9 cellular contexts compared by ENCODE assay signal in genomic region chr1:30801826-30802198, GRCh38. TPM values are rescaled to one million over a fixed set of nuclear protein-coding genes. Genes with fewer than 3 reads are reported as not detected.
DNase-seq lines count a peak whose midpoint lies in the region; ATAC-seq and TF ChIP-seq lines count a peak whose summit lies in the region.
"Had no signal": no experiment of that assay in that cellular context is flagged by ENCODE, and none has a peak within 500 bp of the region (broad histone marks: within the 10 kb centered on the region; RNA-seq: fewer than 3 reads in every experiment).

No MANE protein-coding gene starts in this region.

- H3K9ac ChIP-seq in parathyroid adenoma: no peak overlapping the region

- H3K4me1 ChIP-seq in parathyroid adenoma: peaks cover 6% of the 10 kb centered on the region
- H3K4me1 ChIP-seq in upper lobe of left lung: peaks cover 28 to 33% (median 30%) of the 10 kb centered on the region in 4 donors

- H3K4me3 ChIP-seq in parathyroid adenoma (ENCODE audit: low read depth, low read length) (no peak overlapping the region), upper lobe of left lung (no peak overlapping the region)

- intact Hi-C loops in head of caudate nucleus (cut with DNase I): loop anchor here (1.0 kb wide), 1 partner anchor 109 kb away; no protein-coding TSS in a partner anchor

- peak overlapping the region; percentile 42 for H2AFZ ChIP-seq in parathyroid adenoma

- DNase-seq in DMS79 treated with DMSO at 0.1 percent for 48 hours (lab: John Stamatoyannopoulos, UW) (peak; percentile 87), LoVo (ENCODE audit: low spot score) (peak; percentile 70), SKM-1 (lab: John Stamatoyannopoulos, UW; ENCODE audit: unreplicated experiment) (peak; percentile 47), head of caudate nucleus (peak; percentile 76 to 98 (median 92)), upper lobe of left lung (peak; percentile 85 to 91)
- peak; percentile 84 for DNase-seq in activated naive CD4-positive, alpha-beta T cell treated with anti-CD3 and anti-CD28 coated beads, Interleukin-2, amount 10 ng/mL, durations not matched to agents 7 days and 5 days

- no peak for TF ChIP-seq EP300 in upper lobe of left lung (IDR thresholded peaks at IDR 0.05)

- H3K9me3 ChIP-seq in parathyroid adenoma (ENCODE audit: control insufficient read depth, low read length) (no peaks in the 10 kb centered on the region), upper lobe of left lung (no peaks in the 10 kb centered on the region)

- H3K27ac Mint-ChIP-seq in activated naive CD4-positive, alpha-beta T cell treated with anti-CD3 and anti-CD28 coated beads, Interleukin-2, amount 10 ng/mL, durations not matched to agents 7 days and 5 days: no peak overlapping the region
- H3K27ac Mint-ChIP-seq: activated naive CD4-positive, alpha-beta T cell treated with anti-CD3 and anti-CD28 coated beads, Interleukin-2, amount 50 U/mL, for 24 hours had no signal

- TF ChIP-seq CTCF in parathyroid adenoma (IDR thresholded peaks at IDR 0.05): peak; percentile 90
- TF ChIP-seq CTCF in upper lobe of left lung (IDR thresholded peaks at IDR 0.05): peak; percentile 87 to 94 (median 92)

- ATAC-seq in upper lobe of left lung (ENCODE audit: low FRiP score in 2 of 2) (peak; percentile 58 to 82), GM18867 (IDR thresholded peaks at IDR 0.05; ENCODE audit: unreplicated experiment) (no peak)

- H3K4me3 Mint-ChIP-seq in activated naive CD4-positive, alpha-beta T cell treated with anti-CD3 and anti-CD28 coated beads, Interleukin-2, amount 10 ng/mL, durations not matched to agents 7 days and 5 days: no peak overlapping the region
- H3K4me3 Mint-ChIP-seq: activated naive CD4-positive, alpha-beta T cell treated with anti-CD3 and anti-CD28 coated beads, Interleukin-2, amount 50 U/mL, for 24 hours had no signal

- H3K27me3 ChIP-seq in parathyroid adenoma (ENCODE audit: control insufficient read depth, insufficient read depth, low read length) (no peaks in the 10 kb centered on the region), upper lobe of left lung (no peaks in the 10 kb centered on the region)

- 5 to 6% methylated on average over 18 of the region's 18 CpGs for WGBS in upper lobe of left lung, 2 donors

- H3K9me3 Mint-ChIP-seq in activated naive CD4-positive, alpha-beta T cell treated with anti-CD3 and anti-CD28 coated beads, Interleukin-2, amount 10 ng/mL, durations not matched to agents 7 days and 5 days: no peaks in the 10 kb centered on the region
- H3K9me3 Mint-ChIP-seq: activated naive CD4-positive, alpha-beta T cell treated with anti-CD3 and anti-CD28 coated beads, Interleukin-2, amount 50 U/mL, for 24 hours had no signal

- H3K27ac ChIP-seq in parathyroid adenoma (no peak overlapping the region), upper lobe of left lung (no peak overlapping the region)

- H3K79me2 ChIP-seq in parathyroid adenoma: no peaks in the 10 kb centered on the region

- peak overlapping the region; percentile 61 for H3K4me2 ChIP-seq in parathyroid adenoma (ENCODE audit: low read length)

- peaks cover 2% of the 10 kb centered on the region for H3K4me1 Mint-ChIP-seq in activated naive CD4-positive, alpha-beta T cell treated with anti-CD3 and anti-CD28 coated beads, Interleukin-2, amount 10 ng/mL, durations not matched to agents 7 days and 5 days

- peaks cover 57% of the 10 kb centered on the region for H3K27me3 Mint-ChIP-seq in activated naive CD4-positive, alpha-beta T cell treated with anti-CD3 and anti-CD28 coated beads, Interleukin-2, amount 10 ng/mL, durations not matched to agents 7 days and 5 days

- no peaks in the 10 kb centered on the region for H3K36me3 Mint-ChIP-seq in activated naive CD4-positive, alpha-beta T cell treated with anti-CD3 and anti-CD28 coated beads, Interleukin-2, amount 10 ng/mL, durations not matched to agents 7 days and 5 days
- H3K36me3 Mint-ChIP-seq: activated naive CD4-positive, alpha-beta T cell treated with anti-CD3 and anti-CD28 coated beads, Interleukin-2, amount 50 U/mL, for 24 hours had no signal

- TF ChIP-seq POLR2A in upper lobe of left lung (IDR thresholded peaks at IDR 0.05): peak in 1 of 4 donors; percentile 39

- CTCF ChIA-PET in activated naive CD4-positive, alpha-beta T cell treated with anti-CD3 and anti-CD28 coated beads, Interleukin-2, amount 10 ng/mL, durations not matched to agents 7 days and 5 days (lab: Charles Lee): interaction anchor here (0.6 to 6.5 kb wide), 30 partner anchors 8 to 621 kb away, joined by 3 to 150 read pairs (median 4); no protein-coding TSS in a partner anchor

- H3K36me3 ChIP-seq in parathyroid adenoma (ENCODE audit: control insufficient read depth, insufficient read depth, low read length) (no peaks in the 10 kb centered on the region), upper lobe of left lung (no peaks in the 10 kb centered on the region)

RNA-seq across cellular contexts. Expression of gene LAPTM5, which starts 44.2 kb away (rescaled TPM):
- 100 to 1,000 TPM; 148 to 624 (median 225) TPM for total RNA-seq in upper lobe of left lung
